10 cellular contexts compared by ENCODE assay signal in the genomic region with DNA sequence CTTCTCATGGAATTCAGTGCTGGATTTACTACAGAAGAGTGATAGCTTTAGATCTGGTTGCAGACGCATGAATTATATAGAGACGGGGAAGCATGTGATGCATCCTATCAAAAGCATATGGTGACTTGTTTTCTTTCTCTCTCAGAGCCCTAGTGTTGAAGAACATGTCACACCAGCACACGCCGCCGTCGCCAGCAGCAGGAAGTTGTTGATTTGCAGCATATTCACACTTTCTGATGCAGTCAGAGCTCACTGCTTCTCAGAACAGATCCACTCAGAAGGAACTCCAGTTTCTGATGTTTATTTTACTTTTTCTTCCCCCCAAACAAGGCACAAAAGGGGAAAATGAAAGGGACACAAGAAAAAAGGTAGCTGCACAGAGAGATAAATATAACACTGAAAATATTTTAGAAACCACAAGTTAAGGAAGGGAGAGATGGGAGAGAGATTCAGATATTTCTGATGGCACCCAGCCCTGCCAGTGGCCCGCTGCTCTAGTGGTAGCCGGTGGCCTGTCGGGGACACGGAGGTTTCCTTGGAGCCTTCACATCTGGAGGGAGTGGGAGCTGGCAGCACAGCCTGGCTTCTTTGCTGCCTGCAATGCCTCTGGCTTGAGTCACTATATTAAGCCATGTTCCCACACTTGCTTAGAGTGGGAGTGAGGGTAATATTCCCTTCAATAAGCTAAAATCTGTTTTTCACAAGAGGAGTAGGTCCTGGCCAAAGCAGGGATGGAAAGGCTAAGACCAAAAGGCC.
DNase-seq lines count a peak whose midpoint lies in the region; ATAC-seq, FAIRE-seq and TF ChIP-seq lines count a peak whose summit lies in the region.
"Had no signal": no experiment of that assay in that cellular context is flagged by ENCODE, and none has a peak within 500 bp of the region (broad histone marks: within the 10 kb centered on the region; RNA-seq: fewer than 3 reads in every experiment).

No MANE protein-coding gene starts in this region.

- H3K4me1 ChIP-seq in CD8-positive, alpha-beta memory T cell (ENCODE audit: insufficient read depth, low read length): peaks cover 9% of the 10 kb centered on the region
- H3K4me1 ChIP-seq in osteoblast (ENCODE audit: insufficient read depth, low read length): peaks cover 43% of the 10 kb centered on the region

- peak overlapping the region in 7 of 8 donors; percentile 75 to 92 (median 81) for H3K27ac Mint-ChIP-seq in CD8-positive, alpha-beta memory T cell

- no peaks in the 10 kb centered on the region for H3K9me3 ChIP-seq in CD8-positive, alpha-beta memory T cell (ENCODE audit: low read length)
- H3K9me3 ChIP-seq in osteoblast (ENCODE audit: low read depth, low read length): no peaks in the 10 kb centered on the region
- H3K9me3 ChIP-seq: neutrophil had no signal

- H3K4me2 ChIP-seq in osteoblast (ENCODE audit: insufficient read depth, low read length): peak overlapping the region; percentile 40
- H3K4me2 ChIP-seq: KMS-11 had no signal

- no peak for DNase-seq in CD8-positive, alpha-beta memory T cell
- DNase-seq in epithelial cell of esophagus (ENCODE audit: low read depth): peak; percentile 17
- DNase-seq in osteoblast (ENCODE audit: insufficient read length, low spot score, missing footprints): peak; percentile 83
- no peak for DNase-seq in D721Med (ENCODE audit: insufficient read length, low spot score)
- no peak for DNase-seq in SK-N-DZ (ENCODE audit: low spot score)
- no peak for DNase-seq in GM20000 (ENCODE audit: low spot score)
- DNase-seq in NCI-H128 (lab: John Stamatoyannopoulos, UW; ENCODE audit: unreplicated experiment): no peak

- TF ChIP-seq CTCF in epithelial cell of esophagus (IDR thresholded peaks at IDR 0.05; ENCODE audit: insufficient read depth, low read depth, low read length, missing control alignments) (no peak), osteoblast (IDR thresholded peaks at IDR 0.05; ENCODE audit: extremely low read depth, low read depth, low read length) (no peak), D721Med (IDR thresholded peaks at IDR 0.05; ENCODE audit: insufficient read depth, missing control alignments) (no peak), GM20000 (IDR thresholded peaks at IDR 0.05; ENCODE audit: extremely low read depth, missing control alignments) (no peak)

- H4K20me1 ChIP-seq in osteoblast (ENCODE audit: insufficient read depth, low read length): no peaks in the 10 kb centered on the region

- no peaks in the 10 kb centered on the region for H3K36me3 ChIP-seq in CD8-positive, alpha-beta memory T cell (ENCODE audit: insufficient read depth, low read length)
- peaks cover 68% of the 10 kb centered on the region for H3K36me3 ChIP-seq in osteoblast (ENCODE audit: insufficient read depth, low read length)
- H3K36me3 ChIP-seq: neutrophil had no signal

- H3K27me3 ChIP-seq in CD8-positive, alpha-beta memory T cell (ENCODE audit: insufficient read depth, low read length, poor library complexity, severe bottlenecking): no peaks in the 10 kb centered on the region
- H3K27me3 ChIP-seq in osteoblast (ENCODE audit: insufficient read depth, low read length): no peaks in the 10 kb centered on the region
- H3K27me3 ChIP-seq: neutrophil had no signal

- H3K4me3 Mint-ChIP-seq in CD8-positive, alpha-beta memory T cell: peak overlapping the region in 5 of 7 donors; percentile 6 to 65 (median 51)

- H3K36me3 Mint-ChIP-seq in CD8-positive, alpha-beta memory T cell: no peaks in the 10 kb centered on the region

- peak; percentile 77 for ATAC-seq in SK-N-SH treated with all-trans-retinoic acid at 6 μM for 48 hours

- H3K27ac ChIP-seq in CD8-positive, alpha-beta memory T cell (ENCODE audit: low read depth, low read length): no peak overlapping the region
- H3K27ac ChIP-seq in osteoblast (ENCODE audit: low read depth, low read length): peak overlapping the region; percentile 89
- H3K27ac ChIP-seq: KMS-11, neutrophil had no signal

- no peak overlapping the region for H3K4me3 ChIP-seq in CD8-positive, alpha-beta memory T cell (ENCODE audit: low read length)
- H3K4me3 ChIP-seq in epithelial cell of esophagus (ENCODE audit: low read length) (no peak overlapping the region), osteoblast (ENCODE audit: insufficient read depth, low read length) (no peak overlapping the region)

- no peaks in the 10 kb centered on the region for H3K9me3 Mint-ChIP-seq in CD8-positive, alpha-beta memory T cell

- peaks cover 14 to 20% (median 19%) of the 10 kb centered on the region in 3 donors for H3K4me1 Mint-ChIP-seq in CD8-positive, alpha-beta memory T cell

- POLR2A ChIA-PET in CD8-positive, alpha-beta memory T cell (lab: Charles Lee): no interaction called here

- no peak overlapping the region for H2AFZ ChIP-seq in osteoblast (ENCODE audit: low read length)

- FAIRE-seq in D721Med (lab: Jason Lieb, UNC): no peak

- peaks cover 20% of the 10 kb centered on the region for H3K79me2 ChIP-seq in osteoblast (ENCODE audit: insufficient read depth, low read length)

- peaks cover 0 to 2% of the 10 kb centered on the region in 2 donors for H3K27me3 Mint-ChIP-seq in CD8-positive, alpha-beta memory T cell

- CTCF ChIA-PET in CD8-positive, alpha-beta memory T cell (lab: Charles Lee): interaction anchor here (1.2 to 2.4 kb wide), 3 partner anchors 10 to 18 kb away, joined by 3 to 7 read pairs (median 3); no protein-coding TSS in a partner anchor

TF ChIP-seq in SK-N-SH treated with all-trans-retinoic acid at 6 μM for 48 hours, 23 proteins besides CTCF, POLR2A, EP300 and RAD21 (continues in another document):
- no peak for TF ChIP-seq ZC3H10 (CRISPR knock-in tag; IDR thresholded peaks at IDR 0.05)
- TF ChIP-seq, protein P1, sequence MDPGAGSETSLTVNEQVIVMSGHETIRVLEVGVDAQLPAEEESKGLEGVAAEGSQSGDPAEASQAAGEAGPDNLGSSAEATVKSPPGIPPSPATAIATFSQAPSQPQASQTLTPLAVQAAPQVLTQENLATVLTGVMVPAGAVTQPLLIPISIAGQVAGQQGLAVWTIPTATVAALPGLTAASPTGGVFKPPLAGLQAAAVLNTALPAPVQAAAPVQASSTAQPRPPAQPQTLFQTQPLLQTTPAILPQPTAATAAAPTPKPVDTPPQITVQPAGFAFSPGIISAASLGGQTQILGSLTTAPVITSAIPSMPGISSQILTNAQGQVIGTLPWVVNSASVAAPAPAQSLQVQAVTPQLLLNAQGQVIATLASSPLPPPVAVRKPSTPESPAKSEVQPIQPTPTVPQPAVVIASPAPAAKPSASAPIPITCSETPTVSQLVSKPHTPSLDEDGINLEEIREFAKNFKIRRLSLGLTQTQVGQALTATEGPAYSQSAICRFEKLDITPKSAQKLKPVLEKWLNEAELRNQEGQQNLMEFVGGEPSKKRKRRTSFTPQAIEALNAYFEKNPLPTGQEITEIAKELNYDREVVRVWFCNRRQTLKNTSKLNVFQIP (CRISPR knock-in tag; IDR thresholded peaks at IDR 0.05; ENCODE audit: borderline replicate concordance, low read depth): no peak
- TF ChIP-seq TCF4 (CRISPR knock-in tag; IDR thresholded peaks at IDR 0.05; ENCODE audit: borderline replicate concordance): no peak
- TF ChIP-seq, protein P2, sequence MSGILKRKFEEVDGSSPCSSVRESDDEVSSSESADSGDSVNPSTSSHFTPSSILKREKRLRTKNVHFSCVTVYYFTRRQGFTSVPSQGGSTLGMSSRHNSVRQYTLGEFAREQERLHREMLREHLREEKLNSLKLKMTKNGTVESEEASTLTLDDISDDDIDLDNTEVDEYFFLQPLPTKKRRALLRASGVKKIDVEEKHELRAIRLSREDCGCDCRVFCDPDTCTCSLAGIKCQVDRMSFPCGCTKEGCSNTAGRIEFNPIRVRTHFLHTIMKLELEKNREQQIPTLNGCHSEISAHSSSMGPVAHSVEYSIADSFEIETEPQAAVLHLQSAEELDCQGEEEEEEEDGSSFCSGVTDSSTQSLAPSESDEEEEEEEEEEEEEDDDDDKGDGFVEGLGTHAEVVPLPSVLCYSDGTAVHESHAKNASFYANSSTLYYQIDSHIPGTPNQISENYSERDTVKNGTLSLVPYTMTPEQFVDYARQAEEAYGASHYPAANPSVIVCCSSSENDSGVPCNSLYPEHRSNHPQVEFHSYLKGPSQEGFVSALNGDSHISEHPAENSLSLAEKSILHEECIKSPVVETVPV (CRISPR knock-in tag; IDR thresholded peaks at IDR 0.05): no peak
- TF ChIP-seq, protein P3, sequence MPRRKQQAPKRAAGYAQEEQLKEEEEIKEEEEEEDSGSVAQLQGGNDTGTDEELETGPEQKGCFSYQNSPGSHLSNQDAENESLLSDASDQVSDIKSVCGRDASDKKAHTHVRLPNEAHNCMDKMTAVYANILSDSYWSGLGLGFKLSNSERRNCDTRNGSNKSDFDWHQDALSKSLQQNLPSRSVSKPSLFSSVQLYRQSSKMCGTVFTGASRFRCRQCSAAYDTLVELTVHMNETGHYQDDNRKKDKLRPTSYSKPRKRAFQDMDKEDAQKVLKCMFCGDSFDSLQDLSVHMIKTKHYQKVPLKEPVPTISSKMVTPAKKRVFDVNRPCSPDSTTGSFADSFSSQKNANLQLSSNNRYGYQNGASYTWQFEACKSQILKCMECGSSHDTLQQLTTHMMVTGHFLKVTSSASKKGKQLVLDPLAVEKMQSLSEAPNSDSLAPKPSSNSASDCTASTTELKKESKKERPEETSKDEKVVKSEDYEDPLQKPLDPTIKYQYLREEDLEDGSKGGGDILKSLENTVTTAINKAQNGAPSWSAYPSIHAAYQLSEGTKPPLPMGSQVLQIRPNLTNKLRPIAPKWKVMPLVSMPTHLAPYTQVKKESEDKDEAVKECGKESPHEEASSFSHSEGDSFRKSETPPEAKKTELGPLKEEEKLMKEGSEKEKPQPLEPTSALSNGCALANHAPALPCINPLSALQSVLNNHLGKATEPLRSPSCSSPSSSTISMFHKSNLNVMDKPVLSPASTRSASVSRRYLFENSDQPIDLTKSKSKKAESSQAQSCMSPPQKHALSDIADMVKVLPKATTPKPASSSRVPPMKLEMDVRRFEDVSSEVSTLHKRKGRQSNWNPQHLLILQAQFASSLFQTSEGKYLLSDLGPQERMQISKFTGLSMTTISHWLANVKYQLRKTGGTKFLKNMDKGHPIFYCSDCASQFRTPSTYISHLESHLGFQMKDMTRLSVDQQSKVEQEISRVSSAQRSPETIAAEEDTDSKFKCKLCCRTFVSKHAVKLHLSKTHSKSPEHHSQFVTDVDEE (CRISPR knock-in tag; IDR thresholded peaks at IDR 0.05): no peak
- no peak for TF ChIP-seq RARB (CRISPR knock-in tag; IDR thresholded peaks at IDR 0.05)
- TF ChIP-seq ZNF8 (CRISPR knock-in tag; IDR thresholded peaks at IDR 0.05): no peak
- TF ChIP-seq PPARA (CRISPR knock-in tag; IDR thresholded peaks at IDR 0.05; ENCODE audit: borderline replicate concordance): no peak

Comparison
In these comparisons a context has a peak if more than half of its experiments do, and no peak if none do; other contexts are left out.
1. DNase-seq: peak in epithelial cell of esophagus (single experiment) and osteoblast (single experiment); none in CD8-positive, alpha-beta memory T cell (0 of 5), D721Med (single experiment), SK-N-DZ (single experiment), GM20000 (single experiment) and NCI-H128 (single experiment).